10 cellular contexts compared by ENCODE assay signal in genomic region chr5:16612007-16612406, GRCh38.
"Had no signal": no experiment of that assay in that cellular context is flagged by ENCODE, and none has a peak within 500 bp of the region (broad histone marks: within the 10 kb centered on the region; RNA-seq: fewer than 3 reads in every experiment).

No MANE protein-coding gene starts in this region.

- H3K9me3 Mint-ChIP-seq: WTC11 had no signal

- ATAC-seq: WTC11 had no signal

- H3K36me3 Mint-ChIP-seq: WTC11 had no signal

- H3K4me3 Mint-ChIP-seq: nephron progenitor cell, WTC11 had no signal

- H3K27ac Mint-ChIP-seq: nephron progenitor cell, WTC11 had no signal

- DNase-seq: activated CD4-positive, alpha-beta T cell treated with anti-CD3 and anti-CD28 coated beads for 4 hours; activated CD8-positive, alpha-beta memory T cell treated with anti-CD3 and anti-CD28 coated beads for 24 hours; activated naive CD4-positive, alpha-beta T cell treated with Interleukin-2 at 50 U/mL for 16 hours; amniotic stem cell; effector CD4-positive, alpha-beta T cell; nephron progenitor cell; occipital lobe; stimulated activated CD8-positive, alpha-beta memory T cell treated with anti-CD3 and anti-CD28 coated beads, Interleukin-4, amount 100 ng/mL, for 48 hours; substantia nigra had no signal
